17 cellular contexts compared by ENCODE assay signal in genomic region chr20:3659492-3660261, GRCh38. TPM values are rescaled to one million over a fixed set of nuclear protein-coding genes. Genes with fewer than 3 reads are reported as not detected.
DNase-seq lines count a peak whose midpoint lies in the region; ATAC-seq, FAIRE-seq and TF ChIP-seq lines count a peak whose summit lies in the region.
"Had no signal": no experiment of that assay in that cellular context is flagged by ENCODE, and none has a peak within 500 bp of the region (broad histone marks: within the 10 kb centered on the region; RNA-seq: fewer than 3 reads in every experiment).

No MANE protein-coding gene starts in this region.

- no TSS peak for BruUV-seq in HepG2 (replicated peaks; lab: Mats Ljungman, UMichigan)

- TF ChIP-seq EP300 in A549 (IDR thresholded peaks at IDR 0.05), result no peak
- TF ChIP-seq EP300 in HepG2 (IDR thresholded peaks at IDR 0.05; ENCODE audit: low read depth in 2 of 2, low read length in 2 of 2), result no peak
- TF ChIP-seq EP300 in HepG2 (CRISPR knock-in tag; IDR thresholded peaks at IDR 0.05; ENCODE audit: borderline replicate concordance), result no peak

- CTCF ChIA-PET in A549 (lab: Yijun Ruan, JAX), result interaction anchor here (0.5 to 61.5 kb wide), 7 partner anchors 9 to 333 kb away, joined by 3 to 2233 read pairs (median 7); partner anchors contain the start of genes ADISSP, HSPA12B and SIGLEC1
- CTCF ChIA-PET in WTC11 (lab: Charles Lee), result interaction anchor here (0.9 to 4.4 kb wide), 8 partner anchors 11 to 343 kb away, joined by 3 to 17 read pairs (median 6); no protein-coding TSS in a partner anchor
- CTCF ChIA-PET in HepG2 (lab: Yijun Ruan, JAX; ENCODE audit: low intra/inter-chr PET ratio, low total read pairs), result no interaction called here

- FAIRE-seq in A549 (lab: Jason Lieb, UNC) (no peak), HepG2 (lab: Jason Lieb, UNC) (no peak), urothelium cell line (lab: Jason Lieb, UNC) (no peak)

- DNase-seq in A549 (ENCODE audit: low read depth in 1 of 2, low spot score in 1 of 2) (no peak), GM12865 (ENCODE audit: low read depth) (peak; percentile 27), WTC11 (ENCODE audit: low spot score) (no peak), HepG2 (ENCODE audit: low spot score) (no peak), urothelium cell line (ENCODE audit: low spot score) (no peak), COR-L47 (lab: John Stamatoyannopoulos, UW) (no peak), SW480 (ENCODE audit: low spot score) (no peak)
- DNase-seq: Calu3; foreskin keratinocyte; Kasumi-1; NCI-H1105 treated with DMSO at 0.1 percent for 48 hours; NCI-H526 treated with DMSO at 0.1 percent for 48 hours; stimulated activated CD4-positive, alpha-beta T cell treated with anti-CD3 and anti-CD28 coated beads, Interleukin-2, amount 100 ng/mL, for 48 hours had no signal

- TF ChIP-seq RAD21 in A549 (conservative IDR thresholded peaks at IDR 0.05 in 1 of 2, IDR thresholded peaks at IDR 0.05 in 1 of 2) (no peak), HepG2 (CRISPR knock-in tag; IDR thresholded peaks at IDR 0.05) (0 out of 2 replicates have a peak, but pooled peaks have one; percentile 36)

- in situ Hi-C loops in HepG2 (cut with HindIII; ENCODE audit: extremely low pct_ligation_motif_present, low pct_unique_long_range_greater_than_20kb), result no loop called here

- WGBS in A549 (ENCODE audit: missing lambda C conversion rate), result 61% methylated on average over 10 of the region's 12 CpGs
- 12% methylated on average over 11 of the region's 12 CpGs for WGBS in HepG2 (ENCODE audit: low lambda C conversion rate)

- no peak overlapping the region for H3K27ac Mint-ChIP-seq in WTC11

- peak overlapping the region; percentile 80 for H2AFZ ChIP-seq in HepG2 (ENCODE audit: low read length)

- no peak overlapping the region for H3K4me3 ChIP-seq in A549
- H3K4me3 ChIP-seq in GM12865 (ENCODE audit: low read depth, low read length), result no peak overlapping the region
- peak overlapping the region; percentile 29 to 72 (median 48) for H3K4me3 ChIP-seq in HepG2 (replicated peaks in 1 of 3; ENCODE audit: insufficient read depth in 1 of 3, low read depth in 2 of 3, low read length in 3 of 3)

- H3K4me1 ChIP-seq in A549 (no peaks in the 10 kb centered on the region), HepG2 (ENCODE audit: insufficient read depth, low read length) (peaks cover 38% of the 10 kb centered on the region)
- H3K4me1 ChIP-seq: foreskin keratinocyte had no signal

- H3K36me3 Mint-ChIP-seq in WTC11, result no peaks in the 10 kb centered on the region

- peaks cover 8% of the 10 kb centered on the region; the same call in 1 of the 2 replicates for H3K4me1 Mint-ChIP-seq in WTC11

- H4K20me1 ChIP-seq in HepG2 (ENCODE audit: insufficient read depth, low read length), result no peaks in the 10 kb centered on the region

- H3K4me2 ChIP-seq in A549, result no peak overlapping the region
- peak overlapping the region; percentile 97 for H3K4me2 ChIP-seq in HepG2 (ENCODE audit: low read depth, low read length)

- H3K27ac ChIP-seq in A549 (no peak overlapping the region), HepG2 (ENCODE audit: extremely low read length, insufficient read depth, low read length) (no peak overlapping the region)
- H3K27ac ChIP-seq: foreskin keratinocyte had no signal

- no peaks in the 10 kb centered on the region for H3K79me2 ChIP-seq in HepG2 (ENCODE audit: insufficient read depth, low read length)

- H3K9me3 Mint-ChIP-seq in WTC11, result peaks cover 3% of the 10 kb centered on the region; the same call in 1 of the 2 replicates

- intact Hi-C loops in HepG2 (cut with micrococcal nuclease; ENCODE audit: unreplicated experiment), result no loop called here

- no peaks in the 10 kb centered on the region for H3K36me3 ChIP-seq in HepG2 (replicated peaks in 1 of 2; ENCODE audit: control insufficient read depth in 1 of 2, insufficient read depth in 2 of 2, low read length in 2 of 2)

- peaks cover 54% of the 10 kb centered on the region for H3K27me3 Mint-ChIP-seq in WTC11 (ENCODE audit: low read depth)

- H3K9me3 ChIP-seq in A549 (no peaks in the 10 kb centered on the region), HepG2 (ENCODE audit: low read length) (no peaks in the 10 kb centered on the region)

- H3K27me3 ChIP-seq in HepG2 (ENCODE audit: control insufficient read depth in 1 of 2, insufficient read depth in 2 of 2, low read length in 2 of 2), result peaks cover 6 to 28% of the 10 kb centered on the region in 2 experiments

- peak overlapping the region; percentile 57 for H3K9ac ChIP-seq in HepG2 (ENCODE audit: insufficient read depth, low read depth, low read length)

- no peak for TF ChIP-seq CTCF in A549 (IDR thresholded peaks at IDR 0.05)
- TF ChIP-seq CTCF in GM12865 (IDR thresholded peaks at IDR 0.05; ENCODE audit: insufficient read depth, low read depth, low read length, missing control alignments), result peak; percentile 17
- no peak for TF ChIP-seq CTCF in WTC11 (IDR thresholded peaks at IDR 0.05)
- peak; percentile 49 for TF ChIP-seq CTCF in HepG2 (CRISPR knock-in tag; IDR thresholded peaks at IDR 0.05)

- peak overlapping the region; percentile 50 for H3K4me3 Mint-ChIP-seq in WTC11

- ATAC-seq in A549, result peak; percentile 22 to 27; a peak in 3 of 6 replicates
- no peak for ATAC-seq in WTC11
- ATAC-seq in HepG2, result peak; percentile 54
- no peak for ATAC-seq in GM18909 (IDR thresholded peaks at IDR 0.05; ENCODE audit: poor library complexity, unreplicated experiment)

- TF ChIP-seq POLR2A in A549 (IDR thresholded peaks at IDR 0.05; ENCODE audit: low read length), result no peak
- no peak for TF ChIP-seq POLR2A in HepG2 (IDR thresholded peaks at IDR 0.05; ENCODE audit: insufficient read depth in 1 of 2, low read depth in 2 of 2, low read length in 2 of 2)

- POLR2A ChIA-PET in A549 (lab: Yijun Ruan, JAX), result interaction anchor here (1.2 kb wide), 1 partner anchor 108 kb away, joined by 4 read pairs; the partner anchor contains the start of gene ADISSP
- POLR2A ChIA-PET in WTC11 (lab: Charles Lee), result no interaction called here
- POLR2A ChIA-PET in HepG2 (lab: Yijun Ruan, JAX), result interaction anchor here (0.6 to 1.5 kb wide), 2 partner anchors 17 to 108 kb away, joined by 3 read pairs; partner anchors contain the start of gene ADISSP

RNA-seq across cellular contexts. Expression of gene GFRA4, which starts 3.5 kb away (rescaled TPM):
- polyA plus RNA-seq in A549 (2011; rRNA removed) (not detected in 2 replicates), A549 (2017; fragmentation: RNase III; extraction: RNeasy Plus Mini Kit Qiagen cat#74134 plus additional on column Dnase treatment) (not detected in 3 replicates), HepG2 (2011; rRNA removed) (not detected in 2 replicates)
- polyA plus RNA-seq in A549 (2012; cell fraction: cytosol; rRNA removed), result not detected in 2 replicates
- not detected in 2 replicates for polyA plus RNA-seq in A549 (2012; cell fraction: nucleus; rRNA removed)
- not detected in 2 replicates for polyA minus RNA-seq in A549 (2011; rRNA and poly(A)+ RNA removed)
- total RNA-seq in WTC11 (2021) (not detected in 3 replicates), HepG2 (2016; rRNA removed; fragmentation: Illumina TruSeq; extraction: Trizol) (not detected in 2 replicates)
- not detected in 2 replicates for total RNA-seq in HepG2 (2016; cell fraction: cytosol; rRNA removed; fragmentation: Illumina TruSeq; extraction: Trizol; ENCODE audit: low read depth)
- not detected in 2 replicates for total RNA-seq in HepG2 (2016; cell fraction: insoluble cytoplasmic fraction; rRNA removed; fragmentation: Illumina TruSeq; extraction: Trizol)
- not detected in 2 replicates for total RNA-seq in HepG2 (2016; cell fraction: membrane; rRNA removed; fragmentation: Illumina TruSeq; extraction: Trizol)
- total RNA-seq in HepG2 (2016; cell fraction: nucleus; rRNA removed; fragmentation: Illumina TruSeq; extraction: Trizol), result not detected in 2 replicates
- not detected in 2 replicates for polyA plus RNA-seq in HepG2 (2011; cell fraction: cytosol; rRNA removed)
- polyA plus RNA-seq in HepG2 (2011; cell fraction: nucleus; rRNA removed), result not detected in 2 replicates
- polyA plus RNA-seq in HepG2 (2012), result not detected in 2 replicates
- polyA plus RNA-seq in HepG2 (2016; cell fraction: cytosol; fragmentation: Illumina TruSeq; extraction: Trizol; ENCODE audit: low read depth), result not detected in 2 replicates
- polyA plus RNA-seq in HepG2 (2016; cell fraction: insoluble cytoplasmic fraction; fragmentation: Illumina TruSeq; extraction: Trizol; ENCODE audit: low read depth), result not detected in 2 replicates
- not detected in 2 replicates for polyA plus RNA-seq in HepG2 (2016; cell fraction: membrane; fragmentation: Illumina TruSeq; extraction: Trizol; ENCODE audit: low read depth)
- not detected in 2 replicates for polyA plus RNA-seq in HepG2 (2016; cell fraction: nucleus; fragmentation: Illumina TruSeq; extraction: Trizol; ENCODE audit: insufficient read depth, low read depth)
- not detected in 2 replicates for polyA minus RNA-seq in HepG2 (2011; rRNA and poly(A)+ RNA removed; ENCODE audit: low replicate concordance)
- not detected in 2 replicates for polyA minus RNA-seq in HepG2 (2011; cell fraction: cytosol; rRNA and poly(A)+ RNA removed)
- not detected in 2 replicates for polyA minus RNA-seq in HepG2 (2011; cell fraction: nucleus; rRNA and poly(A)+ RNA removed)
- total RNA-seq: Calu3, foreskin keratinocyte, HT-29, skeletal muscle tissue, temporal lobe had no signal
- polyA plus RNA-seq: foreskin keratinocyte had no signal

RNA-seq across cellular contexts. Expression of gene ADAM33, which starts 22.1 kb away (rescaled TPM):
- polyA plus RNA-seq in A549 (2011; rRNA removed), result 0.05 and 0.08 TPM in 2 replicates
- polyA plus RNA-seq in A549 (2012; cell fraction: cytosol; rRNA removed), result 0.08 and 0.13 TPM in 2 replicates
- 0.86 and 0.93 TPM in 2 replicates for polyA plus RNA-seq in A549 (2012; cell fraction: nucleus; rRNA removed)
- 0.07 to 0.22 TPM (median 0.14 TPM) in 3 replicates for polyA plus RNA-seq in A549 (2017; fragmentation: RNase III; extraction: RNeasy Plus Mini Kit Qiagen cat#74134 plus additional on column Dnase treatment)
- not detected in 2 replicates for polyA minus RNA-seq in A549 (2011; rRNA and poly(A)+ RNA removed)
- total RNA-seq in WTC11 (2021), result 5.3 to 7.1 TPM (median 7.0 TPM) in 3 replicates
- total RNA-seq in HepG2 (2016; rRNA removed; fragmentation: Illumina TruSeq; extraction: Trizol), result not detected in 2 replicates
- total RNA-seq in HepG2 (2016; cell fraction: cytosol; rRNA removed; fragmentation: Illumina TruSeq; extraction: Trizol; ENCODE audit: low read depth), result not detected in 2 replicates
- total RNA-seq in HepG2 (2016; cell fraction: insoluble cytoplasmic fraction; rRNA removed; fragmentation: Illumina TruSeq; extraction: Trizol), result not detected in 2 replicates
- not detected in 2 replicates for total RNA-seq in HepG2 (2016; cell fraction: membrane; rRNA removed; fragmentation: Illumina TruSeq; extraction: Trizol)
- not detected in 2 replicates for total RNA-seq in HepG2 (2016; cell fraction: nucleus; rRNA removed; fragmentation: Illumina TruSeq; extraction: Trizol)
- polyA plus RNA-seq in HepG2 (2011; rRNA removed), result not detected in 2 replicates
- polyA plus RNA-seq in HepG2 (2011; cell fraction: cytosol; rRNA removed), result not detected in 2 replicates
- 0.03 TPM in 1 of 2 replicates, not detected in the other for polyA plus RNA-seq in HepG2 (2011; cell fraction: nucleus; rRNA removed)
- not detected in 2 replicates for polyA plus RNA-seq in HepG2 (2012)
- not detected in 2 replicates for polyA plus RNA-seq in HepG2 (2016; cell fraction: cytosol; fragmentation: Illumina TruSeq; extraction: Trizol; ENCODE audit: low read depth)
- not detected in 2 replicates for polyA plus RNA-seq in HepG2 (2016; cell fraction: insoluble cytoplasmic fraction; fragmentation: Illumina TruSeq; extraction: Trizol; ENCODE audit: low read depth)
- polyA plus RNA-seq in HepG2 (2016; cell fraction: membrane; fragmentation: Illumina TruSeq; extraction: Trizol; ENCODE audit: low read depth), result not detected in 2 replicates
- polyA plus RNA-seq in HepG2 (2016; cell fraction: nucleus; fragmentation: Illumina TruSeq; extraction: Trizol; ENCODE audit: insufficient read depth, low read depth), result not detected in 2 replicates
- polyA minus RNA-seq in HepG2 (2011; rRNA and poly(A)+ RNA removed; ENCODE audit: low replicate concordance), result not detected in 2 replicates
- not detected in 2 replicates for polyA minus RNA-seq in HepG2 (2011; cell fraction: cytosol; rRNA and poly(A)+ RNA removed)
- not detected in 2 replicates for polyA minus RNA-seq in HepG2 (2011; cell fraction: nucleus; rRNA and poly(A)+ RNA removed)
- total RNA-seq: Calu3, foreskin keratinocyte, HT-29 had no signal
- polyA plus RNA-seq: foreskin keratinocyte had no signal

RNA-seq across cellular contexts. Expression of gene SIGLEC1, which starts 52.7 kb away (rescaled TPM):
- 0.01 TPM in 1 of 2 replicates, not detected in the other for polyA plus RNA-seq in A549 (2011; rRNA removed)
- polyA plus RNA-seq in A549 (2012; cell fraction: cytosol; rRNA removed), result under 0.01 TPM in 1 of 2 replicates, not detected in the other
- polyA plus RNA-seq in A549 (2012; cell fraction: nucleus; rRNA removed), result 0.04 and 0.05 TPM in 2 replicates
- not detected in 3 replicates for polyA plus RNA-seq in A549 (2017; fragmentation: RNase III; extraction: RNeasy Plus Mini Kit Qiagen cat#74134 plus additional on column Dnase treatment)
- polyA minus RNA-seq in A549 (2011; rRNA and poly(A)+ RNA removed), result not detected in 2 replicates
- 0.04 to 0.11 TPM in 2 of 3 replicates, not detected in the other for total RNA-seq in WTC11 (2021)
- total RNA-seq in HepG2 (2016; rRNA removed; fragmentation: Illumina TruSeq; extraction: Trizol), result not detected in 2 replicates
- total RNA-seq in HepG2 (2016; cell fraction: cytosol; rRNA removed; fragmentation: Illumina TruSeq; extraction: Trizol; ENCODE audit: low read depth), result not detected in 2 replicates
- not detected in 2 replicates for total RNA-seq in HepG2 (2016; cell fraction: insoluble cytoplasmic fraction; rRNA removed; fragmentation: Illumina TruSeq; extraction: Trizol)
- total RNA-seq in HepG2 (2016; cell fraction: membrane; rRNA removed; fragmentation: Illumina TruSeq; extraction: Trizol), result not detected in 2 replicates
- total RNA-seq in HepG2 (2016; cell fraction: nucleus; rRNA removed; fragmentation: Illumina TruSeq; extraction: Trizol), result not detected in 2 replicates
- 0.01 TPM in 1 of 2 replicates, not detected in the other for polyA plus RNA-seq in HepG2 (2011; rRNA removed)
- polyA plus RNA-seq in HepG2 (2011; cell fraction: cytosol; rRNA removed), result not detected in 2 replicates
- 0.03 and 0.10 TPM in 2 replicates for polyA plus RNA-seq in HepG2 (2011; cell fraction: nucleus; rRNA removed)
- 0.01 TPM in 1 of 2 replicates, not detected in the other for polyA plus RNA-seq in HepG2 (2012)
- polyA plus RNA-seq in HepG2 (2016; cell fraction: cytosol; fragmentation: Illumina TruSeq; extraction: Trizol; ENCODE audit: low read depth), result not detected in 2 replicates
- polyA plus RNA-seq in HepG2 (2016; cell fraction: insoluble cytoplasmic fraction; fragmentation: Illumina TruSeq; extraction: Trizol; ENCODE audit: low read depth), result not detected in 2 replicates
- not detected in 2 replicates for polyA plus RNA-seq in HepG2 (2016; cell fraction: membrane; fragmentation: Illumina TruSeq; extraction: Trizol; ENCODE audit: low read depth)
- not detected in 2 replicates for polyA plus RNA-seq in HepG2 (2016; cell fraction: nucleus; fragmentation: Illumina TruSeq; extraction: Trizol; ENCODE audit: insufficient read depth, low read depth)
- 0.05 TPM in 1 of 2 replicates, not detected in the other for polyA minus RNA-seq in HepG2 (2011; rRNA and poly(A)+ RNA removed; ENCODE audit: low replicate concordance)
- polyA minus RNA-seq in HepG2 (2011; cell fraction: cytosol; rRNA and poly(A)+ RNA removed), result not detected in 2 replicates
- under 0.01 TPM in 1 of 2 replicates, not detected in the other for polyA minus RNA-seq in HepG2 (2011; cell fraction: nucleus; rRNA and poly(A)+ RNA removed)
- total RNA-seq: Calu3, foreskin keratinocyte, HT-29 had no signal
- polyA plus RNA-seq: foreskin keratinocyte had no signal

Comparison
In these comparisons a context has a peak if more than half of its experiments do, and no peak if none do; other contexts are left out.
1. ATAC-seq: peak in A549 (2 of 2) and HepG2 (single experiment); none in WTC11 (single experiment) and GM18909 (single experiment).
2. H3K4me3 ChIP-seq: peak in HepG2 (3 of 3); none in A549 (single experiment) and GM12865 (single experiment).
3. CTCF ChIP-seq: peak in GM12865 (single experiment) and HepG2 (single experiment); none in A549 (single experiment) and WTC11 (single experiment).